Comparison of ENCODE assay signal across 21 cellular contexts in the genomic region with DNA sequence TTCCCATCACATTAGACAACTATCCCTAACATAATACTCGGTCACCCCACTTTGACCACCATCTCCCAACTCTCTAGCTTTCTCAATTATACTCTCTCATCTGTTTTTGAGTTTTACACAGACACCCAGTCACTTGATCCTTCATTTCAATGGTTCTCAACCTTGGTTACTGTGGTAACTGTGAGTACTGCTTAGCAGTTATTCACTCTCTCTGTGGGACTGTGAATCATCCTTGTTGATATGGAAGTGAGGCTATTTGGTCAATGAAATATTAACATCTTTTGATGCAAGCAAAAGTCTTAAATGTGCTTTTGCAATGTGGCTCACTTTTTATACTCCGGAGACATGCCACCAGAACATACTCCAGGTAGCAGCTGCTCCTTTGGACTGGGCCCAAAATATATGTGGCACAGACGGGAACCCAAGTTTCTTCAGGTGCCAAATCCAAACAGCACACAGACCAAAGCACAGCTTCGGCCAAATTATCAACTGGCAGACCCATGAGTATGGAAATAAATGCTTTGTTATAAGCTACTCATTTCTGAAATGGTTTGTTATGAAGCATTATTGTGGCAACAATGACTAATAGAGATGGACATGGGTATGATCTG.
DNase-seq lines count a peak whose midpoint lies in the region; ATAC-seq and TF ChIP-seq lines count a peak whose summit lies in the region.
"Had no signal": no experiment of that assay in that cellular context is flagged by ENCODE, and none has a peak within 500 bp of the region (broad histone marks: within the 10 kb centered on the region; RNA-seq: fewer than 3 reads in every experiment).

No MANE protein-coding gene starts in this region.

- peaks cover 45% of the 10 kb centered on the region for H3K36me3 Mint-ChIP-seq in MCF 10A (ENCODE audit: insufficient read depth, unreplicated experiment)
- peaks cover 40% of the 10 kb centered on the region for H3K36me3 Mint-ChIP-seq in mesothelial cell of epicardium

- no peak overlapping the region for H3K9ac ChIP-seq in mammary epithelial cell (ENCODE audit: insufficient read depth, low read length)
- H3K9ac ChIP-seq: BLaER1 treated with 17β-estradiol and CSF1 and Interleukin-3, amounts not matched to agents 10 nM and 100 nM had no signal

- H3K27me3 Mint-ChIP-seq in MCF 10A (ENCODE audit: insufficient read depth, unreplicated experiment) (no peaks in the 10 kb centered on the region), mesothelial cell of epicardium (ENCODE audit: low read depth) (no peaks in the 10 kb centered on the region)
- H3K27me3 Mint-ChIP-seq: activated CD4-positive, alpha-beta T cell treated with anti-CD3 and anti-CD28 coated beads, Interleukin-2, amount 10 ng/mL, durations not matched to agents 24 days and 14 days; T-cell had no signal

- H3K4me3 Mint-ChIP-seq in MCF 10A (ENCODE audit: unreplicated experiment) (no peak overlapping the region), mesothelial cell of epicardium (no peak overlapping the region)
- H3K4me3 Mint-ChIP-seq: activated CD4-positive, alpha-beta T cell treated with anti-CD3 and anti-CD28 coated beads, Interleukin-2, amount 10 ng/mL, durations not matched to agents 24 days and 14 days; T-cell had no signal

- intact Hi-C loops in mammary epithelial cell (cut with micrococcal nuclease) (no loop called here), MCF 10A (cut with micrococcal nuclease) (no loop called here)

- H3K27ac ChIP-seq in mammary epithelial cell (ENCODE audit: insufficient read depth, low read depth, low read length) (no peak overlapping the region), foreskin keratinocyte (no peak overlapping the region)
- H3K27ac ChIP-seq: adrenal gland; BLaER1 treated with 17β-estradiol and CSF1 and Interleukin-3, amounts not matched to agents 10 nM and 100 nM; neutrophil had no signal

- no TSS peak for BruUV-seq in mammary epithelial cell (replicated peaks; lab: Mats Ljungman, UMichigan)
- no TSS peak for BruUV-seq in MCF 10A (replicated peaks; lab: Mats Ljungman, UMichigan)

- H3K4me1 Mint-ChIP-seq in MCF 10A (ENCODE audit: insufficient read depth, unreplicated experiment): no peaks in the 10 kb centered on the region
- no peaks in the 10 kb centered on the region for H3K4me1 Mint-ChIP-seq in mesothelial cell of epicardium
- H3K4me1 Mint-ChIP-seq: T-cell had no signal

- H3K4me3 ChIP-seq in mammary epithelial cell (replicated peaks in 1 of 3; ENCODE audit: insufficient read depth in 1 of 3, low read depth in 2 of 3, low read length in 3 of 3) (no peak overlapping the region), astrocyte of the spinal cord (ENCODE audit: low read depth, low read length) (no peak overlapping the region)
- H3K4me3 ChIP-seq: adrenal gland; BLaER1 treated with 17β-estradiol and CSF1 and Interleukin-3, amounts not matched to agents 10 nM and 100 nM had no signal

- H3K27me3 ChIP-seq in mammary epithelial cell (ENCODE audit: insufficient read depth, low read length) (no peaks in the 10 kb centered on the region), foreskin keratinocyte (no peaks in the 10 kb centered on the region)
- H3K27me3 ChIP-seq: adrenal gland; BLaER1 treated with 17β-estradiol and CSF1 and Interleukin-3, amounts not matched to agents 10 nM and 100 nM; neutrophil had no signal

- H4K20me1 ChIP-seq in mammary epithelial cell (ENCODE audit: insufficient read depth, low read length): no peaks in the 10 kb centered on the region

- no peaks in the 10 kb centered on the region for H3K79me2 ChIP-seq in mammary epithelial cell (ENCODE audit: insufficient read depth, low read length)

- H3K9me3 ChIP-seq in mammary epithelial cell (replicated peaks; ENCODE audit: insufficient read depth, low read length): no peaks in the 10 kb centered on the region
- H3K9me3 ChIP-seq: adrenal gland, neutrophil had no signal

- ATAC-seq in foreskin keratinocyte (peak; percentile 48), HG03095 (IDR thresholded peaks at IDR 0.05; ENCODE audit: unreplicated experiment) (no peak)
- ATAC-seq: HepG2, T-cell had no signal

- H3K4me2 ChIP-seq in mammary epithelial cell (ENCODE audit: insufficient read depth, low read depth, low read length): no peak overlapping the region
- H3K4me2 ChIP-seq: BLaER1 treated with 17β-estradiol and CSF1 and Interleukin-3, amounts not matched to agents 10 nM and 100 nM had no signal

- DNase-seq in mammary epithelial cell (peak; percentile 7), MCF 10A (ENCODE audit: unreplicated experiment) (no peak), astrocyte of the spinal cord (ENCODE audit: low read depth, low spot score) (peak; percentile 31), foreskin keratinocyte (peak in 1 of 2 donors; percentile 7), mesothelial cell of epicardium (ENCODE audit: low spot score in 2 of 2, unreplicated experiment in 2 of 2) (no peak), KG1 (lab: John Stamatoyannopoulos, UW) (no peak)
- DNase-seq in activated CD4-positive, alpha-beta T cell treated with anti-CD3 and anti-CD28 coated beads, Interleukin-2, amount 50 U/mL, for 48 hours: no peak
- DNase-seq: activated CD4-positive, alpha-beta T cell treated with anti-CD3 and anti-CD28 coated beads, Interleukin-2, amount 10 ng/mL, durations not matched to agents 24 days and 14 days; adrenal gland; effector CD8-positive, alpha-beta T cell; head of caudate nucleus; MM.1S; NCI-H146; OCI-M1; SHP77; stimulated activated CD4-positive, alpha-beta T cell treated with anti-CD3 and anti-CD28 coated beads, Interleukin-4, amount 100 ng/mL, for 4 hours; T-cell had no signal

- H3K36me3 ChIP-seq in mammary epithelial cell (ENCODE audit: insufficient read depth, low read length): peaks cover 20% of the 10 kb centered on the region

- in situ Hi-C loops in mammary epithelial cell (cut with MboI; ENCODE audit: low sequenced_read_pairs in 2 of 2): no loop called here
- in situ Hi-C loops in astrocyte of the spinal cord (cut with HindIII; ENCODE audit: low sequenced_read_pairs): no loop called here

- POLR2A ChIA-PET in MCF 10A (lab: Yijun Ruan, JAX): no interaction called here

- WGBS in mammary epithelial cell (ENCODE audit: low coverage, missing lambda C conversion rate): 79% methylated on average over 4 of the region's 4 CpGs

- dilution Hi-C loops in mammary epithelial cell (cut with HindIII; ENCODE audit: low sequenced_read_pairs): no loop called here

- no peaks in the 10 kb centered on the region for H3K9me3 Mint-ChIP-seq in MCF 10A (ENCODE audit: unreplicated experiment)
- H3K9me3 Mint-ChIP-seq in mesothelial cell of epicardium: no peaks in the 10 kb centered on the region
- H3K9me3 Mint-ChIP-seq: activated CD4-positive, alpha-beta T cell treated with anti-CD3 and anti-CD28 coated beads, Interleukin-2, amount 10 ng/mL, durations not matched to agents 24 days and 14 days; T-cell had no signal

- H3K27ac Mint-ChIP-seq in MCF 10A (ENCODE audit: low read depth, unreplicated experiment): no peak overlapping the region
- no peak overlapping the region for H3K27ac Mint-ChIP-seq in mesothelial cell of epicardium
- H3K27ac Mint-ChIP-seq: activated CD4-positive, alpha-beta T cell treated with anti-CD3 and anti-CD28 coated beads, Interleukin-2, amount 10 ng/mL, durations not matched to agents 24 days and 14 days had no signal

- TF ChIP-seq CTCF in mammary epithelial cell (conservative IDR thresholded peaks at IDR 0.05 in 1 of 2, IDR thresholded peaks at IDR 0.05 in 1 of 2; ENCODE audit: extremely low read depth in 1 of 2, insufficient read depth in 1 of 2, low read depth in 1 of 2, low read length in 2 of 2) (no peak), MCF 10A (IDR thresholded peaks at IDR 0.05; ENCODE audit: unreplicated experiment) (no peak), astrocyte of the spinal cord (IDR thresholded peaks at IDR 0.05; ENCODE audit: low read depth, low read length) (no peak), foreskin keratinocyte (conservative IDR thresholded peaks at IDR 0.05) (no peak), mesothelial cell of epicardium (IDR thresholded peaks at IDR 0.05; ENCODE audit: unreplicated experiment) (no peak)

- no peaks in the 10 kb centered on the region for H3K4me1 ChIP-seq in mammary epithelial cell (ENCODE audit: insufficient read depth, low read length)
- H3K4me1 ChIP-seq in foreskin keratinocyte: no peaks in the 10 kb centered on the region
- H3K4me1 ChIP-seq: BLaER1 treated with 17β-estradiol and CSF1 and Interleukin-3, amounts not matched to agents 10 nM and 100 nM had no signal

- CTCF ChIA-PET in mammary epithelial cell (lab: Charles Lee; ENCODE audit: low non-redundant PET) (no interaction called here), MCF 10A (lab: Yijun Ruan, JAX) (interaction anchor here (0.6 kb wide), 2 partner anchors 335 to 424 kb away, joined by 3 read pairs; no protein-coding TSS in a partner anchor)

- H2AFZ ChIP-seq in mammary epithelial cell (ENCODE audit: low read depth, low read length): no peak overlapping the region

Comparison
In these comparisons a context has a peak if more than half of its experiments do, and no peak if none do; other contexts are left out.
1. DNase-seq: peak in mammary epithelial cell (single experiment) and astrocyte of the spinal cord (single experiment); none in MCF 10A (single experiment), activated CD4-positive, alpha-beta T cell treated with anti-CD3 and anti-CD28 coated beads, Interleukin-2, amount 50 U/mL, for 48 hours (0 of 2), mesothelial cell of epicardium (0 of 2) and KG1 (single experiment).